9 cellular contexts compared by ENCODE assay signal in genomic region chr3:133448478-133449122, GRCh38. TPM values are rescaled to one million over a fixed set of nuclear protein-coding genes. Genes with fewer than 3 reads are reported as not detected.
DNase-seq lines count a peak whose midpoint lies in the region; ATAC-seq and TF ChIP-seq lines count a peak whose summit lies in the region.
"Had no signal": no experiment of that assay in that cellular context is flagged by ENCODE, and none has a peak within 500 bp of the region (broad histone marks: within the 10 kb centered on the region; RNA-seq: fewer than 3 reads in every experiment).

No MANE protein-coding gene starts in this region.

- H3K9me3 ChIP-seq in DOHH2 (ENCODE audit: control insufficient read depth, insufficient read depth, low read length) = no peaks in the 10 kb centered on the region
- no peaks in the 10 kb centered on the region for H3K9me3 ChIP-seq in heart left ventricle

- no peaks in the 10 kb centered on the region for H3K9me3 Mint-ChIP-seq in activated T-helper 2 cell treated with anti-CD3 and anti-CD28 coated beads, Interferon-gamma antibody, Interleukin-2, Interleukin-4, amounts not matched to agents 10 μg/mL and 5 μg/mL and 100 μg/mL, durations not matched to agents 14 hours and 24 hours and 36 hours

- H3K36me3 Mint-ChIP-seq in activated T-helper 2 cell treated with anti-CD3 and anti-CD28 coated beads, Interferon-gamma antibody, Interleukin-2, Interleukin-4, amounts not matched to agents 10 μg/mL and 5 μg/mL and 100 μg/mL, durations not matched to agents 14 hours and 24 hours and 36 hours (ENCODE audit: low read depth) = no peaks in the 10 kb centered on the region

- H4K20me1 ChIP-seq in DOHH2 (ENCODE audit: control insufficient read depth, insufficient read depth, low read depth, low read length) = no peaks in the 10 kb centered on the region

- intact Hi-C loops in activated T-helper 2 cell treated with anti-CD3 and anti-CD28 coated beads, Interferon-gamma antibody, Interleukin-2, Interleukin-4, amounts not matched to agents 10 μg/mL and 5 μg/mL and 100 μg/mL, durations not matched to agents 14 hours and 24 hours and 36 hours (cut with micrococcal nuclease) = loop anchor here (1.0 kb wide), 4 partner anchors 43 to 147 kb away; partner anchors contain the start of gene CDV3
- intact Hi-C loops in heart left ventricle (cut with DNase I) = no loop called here

- no peaks in the 10 kb centered on the region for H3K9me2 ChIP-seq in DOHH2 (replicated peaks; ENCODE audit: control insufficient read depth, low read length)

- H3K4me3 ChIP-seq in DOHH2 (ENCODE audit: low read length) (peak overlapping the region; percentile 69), heart left ventricle (no peak overlapping the region)

- H3K27me3 Mint-ChIP-seq in activated T-helper 2 cell treated with anti-CD3 and anti-CD28 coated beads, Interferon-gamma antibody, Interleukin-2, Interleukin-4, amounts not matched to agents 10 μg/mL and 5 μg/mL and 100 μg/mL, durations not matched to agents 14 hours and 24 hours and 36 hours (ENCODE audit: low read depth) = no peaks in the 10 kb centered on the region

- peaks cover 8% of the 10 kb centered on the region for H3K36me3 ChIP-seq in DOHH2 (ENCODE audit: control insufficient read depth, low read length)
- H3K36me3 ChIP-seq in heart left ventricle = no peaks in the 10 kb centered on the region

- 65 to 75% (median 70%) methylated on average over 4 of the region's 4 CpGs for WGBS in heart left ventricle, 4 donors

- peak overlapping the region; percentile 39 for H3K4me3 Mint-ChIP-seq in activated T-helper 2 cell treated with anti-CD3 and anti-CD28 coated beads, Interferon-gamma antibody, Interleukin-2, Interleukin-4, amounts not matched to agents 10 μg/mL and 5 μg/mL and 100 μg/mL, durations not matched to agents 14 hours and 24 hours and 36 hours (ENCODE audit: low read depth)

- TF ChIP-seq POLR2A in heart left ventricle (IDR thresholded peaks at IDR 0.05) = no peak

- TF ChIP-seq CTCF in DOHH2 (IDR thresholded peaks at IDR 0.05; ENCODE audit: low read depth, low read length, poor library complexity, severe bottlenecking) = no peak
- no peak for TF ChIP-seq CTCF in GM20000 (IDR thresholded peaks at IDR 0.05; ENCODE audit: extremely low read depth, missing control alignments)
- TF ChIP-seq CTCF in heart left ventricle (IDR thresholded peaks at IDR 0.05) = no peak

- H3K27me3 ChIP-seq in DOHH2 (ENCODE audit: control insufficient read depth, low read length) = no peaks in the 10 kb centered on the region
- no peaks in the 10 kb centered on the region for H3K27me3 ChIP-seq in heart left ventricle

- DNase-seq in GM20000 (ENCODE audit: low spot score) (peak; percentile 81), NCI-H1417 treated with DMSO at 0.1 percent for 48 hours (lab: John Stamatoyannopoulos, UW) (no peak), heart left ventricle (no peak), GM03348 (ENCODE audit: low spot score) (no peak)
- DNase-seq in activated T-helper 2 cell treated with anti-CD3 and anti-CD28 coated beads, Interferon-gamma antibody, Interleukin-2, Interleukin-4, amounts not matched to agents 10 μg/mL and 5 μg/mL and 100 μg/mL, durations not matched to agents 14 hours and 24 hours and 36 hours (ENCODE audit: low spot score) = peak; percentile 34
- peak; percentile 8 for DNase-seq in stimulated activated CD8-positive, alpha-beta memory T cell treated with anti-CD3 and anti-CD28 coated beads, Interleukin-7, amount 100 ng/mL, for 24 hours (ENCODE audit: low read depth)

- H3K4me2 ChIP-seq in DOHH2 (ENCODE audit: low read length) = peak overlapping the region; percentile 92

- H3K27ac ChIP-seq in DOHH2 (ENCODE audit: low read depth, low read length) = peak overlapping the region; percentile 87
- H3K27ac ChIP-seq in heart left ventricle = no peak overlapping the region

- peaks cover 35% of the 10 kb centered on the region for H3K4me1 Mint-ChIP-seq in activated T-helper 2 cell treated with anti-CD3 and anti-CD28 coated beads, Interferon-gamma antibody, Interleukin-2, Interleukin-4, amounts not matched to agents 10 μg/mL and 5 μg/mL and 100 μg/mL, durations not matched to agents 14 hours and 24 hours and 36 hours (ENCODE audit: low read depth)

- H3K4me1 ChIP-seq in DOHH2 (ENCODE audit: control insufficient read depth, low read length) (peaks cover 84% of the 10 kb centered on the region), heart left ventricle (peaks cover 0 to 11% (median 0%) of the 10 kb centered on the region in 12 donors)

- peaks cover 10% of the 10 kb centered on the region for H3K79me2 ChIP-seq in DOHH2 (ENCODE audit: control insufficient read depth, low read length)

- H3F3A ChIP-seq in DOHH2 (ENCODE audit: control insufficient read depth, insufficient read depth) = peaks cover 19% of the 10 kb centered on the region

- peak overlapping the region; percentile 76 for H3K27ac Mint-ChIP-seq in activated T-helper 2 cell treated with anti-CD3 and anti-CD28 coated beads, Interferon-gamma antibody, Interleukin-2, Interleukin-4, amounts not matched to agents 10 μg/mL and 5 μg/mL and 100 μg/mL, durations not matched to agents 14 hours and 24 hours and 36 hours

- ATAC-seq in HG03558 (IDR thresholded peaks at IDR 0.05; ENCODE audit: extremely low read depth, unreplicated experiment) = peak; percentile 59
- ATAC-seq in heart left ventricle = no peak

RNA-seq across cellular contexts. Expression of gene BFSP2, which starts 48.7 kb away (rescaled TPM):
- not detected in 2 replicates for total RNA-seq in activated T-helper 2 cell treated with anti-CD3 and anti-CD28 coated beads, Interferon-gamma antibody, Interleukin-2, Interleukin-4, amounts not matched to agents 10 μg/mL and 5 μg/mL and 100 μg/mL, durations not matched to agents 14 hours and 24 hours and 36 hours
- total RNA-seq in heart left ventricle = not detected
- polyA plus RNA-seq in heart left ventricle = not detected
- total RNA-seq: myocyte had no signal

Comparison
In these comparisons a context has a peak if more than half of its experiments do, and no peak if none do; other contexts are left out.
1. DNase-seq: peak in GM20000 (single experiment), activated T-helper 2 cell treated with anti-CD3 and anti-CD28 coated beads, Interferon-gamma antibody, Interleukin-2, Interleukin-4, amounts not matched to agents 10 μg/mL and 5 μg/mL and 100 μg/mL, durations not matched to agents 14 hours and 24 hours and 36 hours (single experiment) and stimulated activated CD8-positive, alpha-beta memory T cell treated with anti-CD3 and anti-CD28 coated beads, Interleukin-7, amount 100 ng/mL, for 24 hours (single experiment); none in NCI-H1417 treated with DMSO at 0.1 percent for 48 hours (single experiment), heart left ventricle (0 of 5) and GM03348 (single experiment).